25 cellular contexts compared by ENCODE assay signal in the genomic region with DNA sequence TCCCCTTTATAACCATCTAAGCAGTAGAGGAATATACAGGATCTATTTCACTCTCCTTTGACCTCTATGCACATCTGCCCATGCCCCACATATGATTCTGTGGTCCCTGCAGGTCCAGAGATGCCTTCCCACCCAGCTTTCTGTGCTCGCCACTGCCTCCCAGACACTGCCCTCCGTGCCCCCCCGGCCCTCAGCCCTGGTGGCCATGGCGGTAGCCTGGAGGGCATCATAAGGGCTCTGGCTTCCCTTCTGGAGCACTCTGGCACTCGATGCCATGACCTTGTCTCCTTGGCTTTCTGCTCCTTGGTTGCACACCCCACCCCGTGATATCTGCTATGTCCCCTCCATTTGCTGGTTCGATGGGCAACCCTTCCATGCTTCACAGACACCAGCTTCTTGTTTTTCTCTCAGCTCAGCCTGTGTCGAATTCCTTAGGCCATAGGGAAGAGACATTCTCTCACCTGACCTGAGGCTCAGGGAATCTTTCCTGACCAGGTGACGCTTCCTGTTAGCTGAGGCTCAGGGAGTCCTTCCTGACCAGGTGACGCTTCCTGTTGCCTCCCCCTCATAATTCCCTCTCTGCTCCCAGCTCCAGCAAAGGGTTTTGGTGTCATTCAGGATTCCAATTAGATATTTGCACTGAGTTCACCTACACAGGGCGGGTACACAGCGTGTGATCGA.
"Had no signal": no experiment of that assay in that cellular context is flagged by ENCODE, and none has a peak within 500 bp of the region (broad histone marks: within the 10 kb centered on the region; RNA-seq: fewer than 3 reads in every experiment).

No MANE protein-coding gene starts in this region.

- H3K27me3 Mint-ChIP-seq: activated CD4-positive, alpha-beta memory T cell treated with anti-CD3 and anti-CD28 coated beads for 36 hours; brain; effector memory CD8-positive, alpha-beta T cell had no signal

- H3K27ac Mint-ChIP-seq: activated CD4-positive, alpha-beta memory T cell treated with anti-CD3 and anti-CD28 coated beads for 36 hours; activated naive CD4-positive, alpha-beta T cell treated with anti-CD3 and anti-CD28 coated beads for 36 hours; activated T-cell treated with anti-CD3 and anti-CD28 coated beads, Interleukin-2, amount 50 U/mL, for 72 hours; effector memory CD8-positive, alpha-beta T cell; natural killer cell had no signal

- H3K36me3 ChIP-seq: heart right ventricle, lower lobe of right lung, sigmoid colon, SJCRH30, upper lobe of right lung had no signal

- H3K4me1 ChIP-seq: SJCRH30, upper lobe of right lung had no signal

- H3K36me3 Mint-ChIP-seq: brain, natural killer cell had no signal

- H3K4me3 ChIP-seq: heart right ventricle, lower lobe of right lung, sigmoid colon, SJCRH30, upper lobe of right lung had no signal

- H3K4me3 Mint-ChIP-seq: activated CD4-positive, alpha-beta memory T cell treated with anti-CD3 and anti-CD28 coated beads for 36 hours; activated naive CD4-positive, alpha-beta T cell treated with anti-CD3 and anti-CD28 coated beads for 36 hours; activated T-cell treated with anti-CD3 and anti-CD28 coated beads, Interleukin-2, amount 50 U/mL, for 72 hours; brain; effector memory CD8-positive, alpha-beta T cell; natural killer cell had no signal

- H3K9me3 ChIP-seq: sigmoid colon had no signal

- H3K27ac ChIP-seq: heart right ventricle, lower lobe of right lung, SJCRH30, upper lobe of right lung had no signal

- DNase-seq: activated CD4-positive, alpha-beta memory T cell treated with anti-CD3 and anti-CD28 coated beads for 36 hours; activated CD4-positive, alpha-beta T cell treated with anti-CD3 and anti-CD28 coated beads for 4 hours; activated CD4-positive, CD25-positive, alpha-beta regulatory T cell; activated effector memory CD4-positive, alpha-beta T cell treated with Interleukin-2 at 50 U/mL for 16 hours; activated naive CD4-positive, alpha-beta T cell treated with anti-CD3 and anti-CD28 coated beads for 36 hours; activated T-cell treated with anti-CD3 and anti-CD28 coated beads, Interleukin-2, amount 50 U/mL, for 72 hours; anterior cingulate cortex; caudate nucleus; dermis blood vessel endothelial cell; effector memory CD8-positive, alpha-beta T cell; heart right ventricle; lower lobe of right lung; natural killer cell; nucleus accumbens; posterior cingulate gyrus; retina; sigmoid colon; SJCRH30; stimulated activated CD4-positive, alpha-beta T cell treated with anti-CD3 and anti-CD28 coated beads, Interleukin-2, amount 100 ng/mL, for 48 hours; stimulated activated CD8-positive, alpha-beta memory T cell treated with anti-CD3 and anti-CD28 coated beads, Interleukin-4, amount 100 ng/mL, for 48 hours; stimulated activated naive CD4-positive, alpha-beta T cell; T-helper 1 cell; upper lobe of right lung had no signal

- H3K27me3 ChIP-seq: heart right ventricle, sigmoid colon, upper lobe of right lung had no signal

- H3K4me1 Mint-ChIP-seq: natural killer cell had no signal

- ATAC-seq: activated T-cell treated with anti-CD3 and anti-CD28 coated beads, Interleukin-2, amount 50 U/mL, for 72 hours; effector memory CD8-positive, alpha-beta T cell; heart right ventricle; left lobe of liver; natural killer cell had no signal
